ENCODE assay signal across 1 cellular context in genomic region chr6:46044876-46045617, GRCh38.
TF ChIP-seq lines count a peak whose summit lies in the region.

No MANE protein-coding gene starts in this region.

TF ChIP-seq in HCT116, 20 proteins besides CTCF, POLR2A, EP300 and RAD21 (continued from another document):
- TF ChIP-seq ELF1 (IDR thresholded peaks at IDR 0.05; ENCODE audit: borderline replicate concordance, low read depth): no peak
- no peak for TF ChIP-seq ZFX (IDR thresholded peaks at IDR 0.05)
- TF ChIP-seq TCF7L2 (IDR thresholded peaks at IDR 0.05; ENCODE audit: borderline replicate concordance, extremely low read depth, insufficient read depth, insufficient read length): no peak
- TF ChIP-seq REST (IDR thresholded peaks at IDR 0.05; ENCODE audit: low read depth): no peak
- 0 out of 2 replicates have a peak, but pooled peaks have one; percentile 17 for TF ChIP-seq ATF3 (IDR thresholded peaks at IDR 0.05)
- TF ChIP-seq EZH2phosphoT487 (IDR thresholded peaks at IDR 0.05; ENCODE audit: borderline replicate concordance): no peak
